ENCODE assay signal across 14 cellular contexts in genomic region chr16:76900285-76901263, GRCh38.
"Had no signal": no experiment of that assay in that cellular context is flagged by ENCODE, and none has a peak within 500 bp of the region (broad histone marks: within the 10 kb centered on the region; RNA-seq: fewer than 3 reads in every experiment).

No MANE protein-coding gene starts in this region.

- H3K4me3 ChIP-seq: testis, upper lobe of right lung had no signal

- H3K36me3 ChIP-seq: upper lobe of right lung had no signal

- DNase-seq: activated CD4-positive, alpha-beta T cell treated with anti-CD3 and anti-CD28 coated beads, Interleukin-2, amount 50 U/mL, for 1 hour; activated CD4-positive, CD25-positive, alpha-beta regulatory T cell; activated effector memory CD4-positive, alpha-beta T cell treated with Interleukin-2 at 50 U/mL for 16 hours; anterior cingulate cortex; endodermal cell; hypothalamus; left cardiac atrium; occipital lobe; stimulated activated CD4-positive, alpha-beta T cell treated with anti-CD3 and anti-CD28 coated beads, Interleukin-15, amount 100 ng/mL, for 24 hours; stimulated activated CD4-positive, alpha-beta T cell treated with anti-CD3 and anti-CD28 coated beads, Interleukin-4, amount 100 ng/mL, for 24 hours; T-helper 2 cell; testis; upper lobe of right lung had no signal

- ATAC-seq: left cardiac atrium; natural killer cell treated with Interleukin-12 subunit alpha and Interleukin-12 subunit beta and Interleukin-15 and Interleukin-18, amount 100 ng/mL, for 72 hours; upper lobe of right lung had no signal

- H3K27me3 ChIP-seq: testis, upper lobe of right lung had no signal

- H3K9me3 ChIP-seq: testis, upper lobe of right lung had no signal

- H3K4me1 ChIP-seq: testis, upper lobe of right lung had no signal
